Comparison of ENCODE assay signal across 26 cellular contexts in the genomic region with DNA sequence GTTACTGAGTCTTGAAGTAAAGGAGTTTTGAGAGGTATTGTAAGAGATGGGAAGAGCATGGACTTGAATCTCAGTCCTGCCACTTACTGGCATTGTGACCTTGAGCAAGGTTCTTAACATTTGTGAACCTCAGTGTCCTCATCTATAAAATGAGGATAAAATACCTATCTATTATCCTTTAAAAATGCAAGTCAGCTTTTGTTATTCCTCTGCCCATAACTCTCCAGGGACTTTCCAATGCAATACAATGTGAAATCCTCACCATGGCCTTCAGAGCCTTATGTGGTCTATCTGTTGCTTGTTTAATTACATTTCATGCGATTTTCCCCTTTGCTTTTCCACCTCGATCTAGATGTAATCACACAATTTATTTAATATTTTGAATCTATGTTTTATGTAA. TPM values are rescaled to one million over a fixed set of nuclear protein-coding genes. Genes with fewer than 3 reads are reported as not detected.
DNase-seq lines count a peak whose midpoint lies in the region; ATAC-seq, FAIRE-seq and TF ChIP-seq lines count a peak whose summit lies in the region.
"Had no signal": no experiment of that assay in that cellular context is flagged by ENCODE, and none has a peak within 500 bp of the region (broad histone marks: within the 10 kb centered on the region; RNA-seq: fewer than 3 reads in every experiment).

No MANE protein-coding gene starts in this region.

- H3K9ac ChIP-seq in HepG2 (ENCODE audit: insufficient read depth, low read depth, low read length) (no peak overlapping the region), K562 (ENCODE audit: insufficient read depth in 1 of 2, low read depth in 2 of 2, low read length in 2 of 2) (no peak overlapping the region)
- H3K9ac ChIP-seq: BLaER1 treated with 17β-estradiol and CSF1 and Interleukin-3, amounts not matched to agents 10 nM and 100 nM had no signal

- POLR2A ChIA-PET in HepG2 (lab: Yijun Ruan, JAX) = interaction anchor here (0.8 kb wide), 1 partner anchor 9 kb away, joined by 3 read pairs; a partner anchor contains a TSS
- POLR2A ChIA-PET in K562 (lab: Yijun Ruan, JAX) = no interaction called here

- TF ChIP-seq CTCF in HepG2 (CRISPR knock-in tag; IDR thresholded peaks at IDR 0.05) (no peak), right lobe of liver (IDR thresholded peaks at IDR 0.05) (no peak), K562 (IDR thresholded peaks at IDR 0.05 in 2 of 3, conservative IDR thresholded peaks at IDR 0.05 in 1 of 3; ENCODE audit: insufficient read depth in 2 of 3, low read depth in 1 of 3, low read length in 3 of 3) (no peak), endothelial cell (IDR thresholded peaks at IDR 0.05; ENCODE audit: unreplicated experiment) (no peak), heart left ventricle (IDR thresholded peaks at IDR 0.05) (no peak), D721Med (IDR thresholded peaks at IDR 0.05; ENCODE audit: insufficient read depth, missing control alignments) (no peak)

- in situ Hi-C loops in HepG2 (cut with HindIII; ENCODE audit: extremely low pct_ligation_motif_present, low pct_unique_long_range_greater_than_20kb) = no loop called here
- in situ Hi-C loops in K562 (cut with MboI) = no loop called here

- H2AFZ ChIP-seq in HepG2 (ENCODE audit: low read length) (no peak overlapping the region), K562 (ENCODE audit: low read depth, low read length) (no peak overlapping the region)

- intact Hi-C loops in HepG2 (cut with micrococcal nuclease; ENCODE audit: unreplicated experiment) (no loop called here), right lobe of liver (cut with DNase I) (no loop called here), K562 (cut with micrococcal nuclease) (no loop called here), sciatic nerve (cut with DNase I) (loop anchor here (10.0 kb wide), 1 partner anchor 1318 kb away; no protein-coding TSS in a partner anchor), heart left ventricle (cut with DNase I) (loop anchor here in 1 of 10 donors (10.0 kb wide), 1 partner anchor 108 kb away; no protein-coding TSS in a partner anchor)

- H3K4me3 ChIP-seq in HepG2 (replicated peaks in 1 of 3; ENCODE audit: insufficient read depth in 1 of 3, low read depth in 2 of 3, low read length in 3 of 3) = no peak overlapping the region
- H3K4me3 ChIP-seq in right lobe of liver = no peak overlapping the region
- no peak overlapping the region for H3K4me3 ChIP-seq in K562
- H3K4me3 ChIP-seq in effector memory CD4-positive, alpha-beta T cell (ENCODE audit: insufficient read depth, low read depth, low read length, poor library complexity, severe bottlenecking) = no peak overlapping the region
- H3K4me3 ChIP-seq in heart left ventricle = no peak overlapping the region
- H3K4me3 ChIP-seq: BLaER1 treated with 17β-estradiol and CSF1 and Interleukin-3, amounts not matched to agents 10 nM and 100 nM; GM12878 had no signal

- H4K20me1 ChIP-seq in HepG2 (ENCODE audit: insufficient read depth, low read length) = 0 out of 2 replicates have a peak, but pooled peaks cover 9% of the 10 kb centered on the region
- no peaks in the 10 kb centered on the region for H4K20me1 ChIP-seq in K562 (replicated peaks; ENCODE audit: control insufficient read depth, insufficient read depth, low read length)

- H3K9me1 ChIP-seq in K562 (ENCODE audit: control insufficient read depth, insufficient read depth, low read length) = no peaks in the 10 kb centered on the region

- TF ChIP-seq EP300 in HepG2 (IDR thresholded peaks at IDR 0.05; ENCODE audit: low read depth in 2 of 2, low read length in 2 of 2) = no peak
- TF ChIP-seq EP300 in HepG2 (CRISPR knock-in tag; IDR thresholded peaks at IDR 0.05; ENCODE audit: borderline replicate concordance) = no peak
- TF ChIP-seq EP300 in K562 (IDR thresholded peaks at IDR 0.05; ENCODE audit: low read length) = no peak

- H3K4me1 ChIP-seq in HepG2 (ENCODE audit: insufficient read depth, low read length) = peaks cover 24% of the 10 kb centered on the region
- peaks cover 0 to 10% (median 2%) of the 10 kb centered on the region in 4 donors for H3K4me1 ChIP-seq in right lobe of liver
- H3K4me1 ChIP-seq in K562 (replicated peaks in 1 of 2; ENCODE audit: control insufficient read depth in 2 of 2, insufficient read depth in 2 of 2, low read length in 2 of 2) = no peaks in the 10 kb centered on the region
- H3K4me1 ChIP-seq in effector memory CD4-positive, alpha-beta T cell (ENCODE audit: control insufficient read depth, insufficient read depth, low read length, poor library complexity, severe bottlenecking) = no peaks in the 10 kb centered on the region
- peaks cover 0 to 9% (median 0%) of the 10 kb centered on the region in 12 donors for H3K4me1 ChIP-seq in heart left ventricle
- H3K4me1 ChIP-seq: BE2C; BLaER1 treated with 17β-estradiol and CSF1 and Interleukin-3, amounts not matched to agents 10 nM and 100 nM had no signal

- FAIRE-seq in HepG2 (lab: Jason Lieb, UNC) = no peak
- no peak for FAIRE-seq in K562 (lab: Jason Lieb, UNC)
- no peak for FAIRE-seq in D721Med (lab: Jason Lieb, UNC)
- FAIRE-seq: A204.1, GM12878, GM18507 had no signal

- peak overlapping the region; percentile 52 for H3K27ac Mint-ChIP-seq in endothelial cell (ENCODE audit: unreplicated experiment)
- H3K27ac Mint-ChIP-seq: CD14-positive monocyte; CD4-positive, alpha-beta T cell; CD8-positive, alpha-beta memory T cell had no signal

- CTCF ChIA-PET in HepG2 (lab: Yijun Ruan, JAX; ENCODE audit: low intra/inter-chr PET ratio, low total read pairs) = no interaction called here
- CTCF ChIA-PET in K562 (lab: Yijun Ruan, JAX; ENCODE audit: low intra/inter-chr PET ratio) = no interaction called here

- H3K4me1 Mint-ChIP-seq in endothelial cell (ENCODE audit: unreplicated experiment) = peaks cover under 1% of the 10 kb centered on the region
- H3K4me1 Mint-ChIP-seq: CD14-positive monocyte had no signal

- no peak for TF ChIP-seq RAD21 in HepG2 (CRISPR knock-in tag; IDR thresholded peaks at IDR 0.05)
- no peak for TF ChIP-seq RAD21 in K562 (CRISPR knock-in tag; conservative IDR thresholded peaks at IDR 0.05 in 1 of 2, IDR thresholded peaks at IDR 0.05 in 1 of 2)

- peaks cover 16% of the 10 kb centered on the region for H3K36me3 Mint-ChIP-seq in endothelial cell (ENCODE audit: low read depth, unreplicated experiment)

- H3K36me3 ChIP-seq in HepG2 (replicated peaks in 1 of 2; ENCODE audit: control insufficient read depth in 1 of 2, insufficient read depth in 2 of 2, low read length in 2 of 2) (peaks cover 2 to 18% of the 10 kb centered on the region in 2 experiments), right lobe of liver (peaks cover 0 to 8% (median 0%) of the 10 kb centered on the region in 4 donors), K562 (ENCODE audit: control insufficient read depth, insufficient read depth, low read length) (peaks cover 38% of the 10 kb centered on the region; the same call in 2 of the 3 replicates), heart left ventricle (peaks cover 0 to 22% (median 10%) of the 10 kb centered on the region in 9 donors)
- no peaks in the 10 kb centered on the region for H3K36me3 ChIP-seq in effector memory CD4-positive, alpha-beta T cell (ENCODE audit: control insufficient read depth, insufficient read depth, low read length)

- no peak for ATAC-seq in HepG2
- ATAC-seq in right lobe of liver = no peak
- no peak for ATAC-seq in K562
- no peak for ATAC-seq in sciatic nerve
- no peak for ATAC-seq in heart left ventricle
- ATAC-seq: GM12878, HCT116 had no signal

- H3K79me2 ChIP-seq in HepG2 (ENCODE audit: insufficient read depth, low read length) = peaks cover 46% of the 10 kb centered on the region
- peaks cover 41% of the 10 kb centered on the region for H3K79me2 ChIP-seq in K562 (ENCODE audit: control insufficient read depth, insufficient read depth, low read length)

- H3K27ac ChIP-seq in HepG2 (ENCODE audit: extremely low read length, insufficient read depth, low read length) = no peak overlapping the region
- no peak overlapping the region for H3K27ac ChIP-seq in right lobe of liver
- no peak overlapping the region for H3K27ac ChIP-seq in K562 (ENCODE audit: extremely low read depth, low read depth, low read length)
- H3K27ac ChIP-seq in effector memory CD4-positive, alpha-beta T cell (ENCODE audit: insufficient read depth, low read length, poor library complexity, severe bottlenecking) = no peak overlapping the region
- H3K27ac ChIP-seq in heart left ventricle = no peak overlapping the region
- H3K27ac ChIP-seq: 22Rv1; BLaER1 treated with 17β-estradiol and CSF1 and Interleukin-3, amounts not matched to agents 10 nM and 100 nM had no signal

- TF ChIP-seq POLR2A in HepG2 (IDR thresholded peaks at IDR 0.05; ENCODE audit: insufficient read depth in 1 of 2, low read depth in 2 of 2, low read length in 2 of 2) (no peak), right lobe of liver (IDR thresholded peaks at IDR 0.05) (no peak), K562 (conservative IDR thresholded peaks at IDR 0.05) (no peak), heart left ventricle (IDR thresholded peaks at IDR 0.05) (no peak)

- H3K4me3 Mint-ChIP-seq in endothelial cell (ENCODE audit: unreplicated experiment) = peak overlapping the region; percentile 84
- H3K4me3 Mint-ChIP-seq: CD14-positive monocyte; CD4-positive, alpha-beta T cell; CD8-positive, alpha-beta memory T cell; H9 had no signal

- H3K27me3 ChIP-seq in HepG2 (ENCODE audit: control insufficient read depth in 1 of 2, insufficient read depth in 2 of 2, low read length in 2 of 2) = no peaks in the 10 kb centered on the region
- no peaks in the 10 kb centered on the region for H3K27me3 ChIP-seq in right lobe of liver
- no peaks in the 10 kb centered on the region for H3K27me3 ChIP-seq in K562 (ENCODE audit: control insufficient read depth in 2 of 2, insufficient read depth in 2 of 2, low read length in 2 of 2)
- no peaks in the 10 kb centered on the region for H3K27me3 ChIP-seq in effector memory CD4-positive, alpha-beta T cell (replicated peaks; ENCODE audit: control insufficient read depth, insufficient read depth, low read length, poor library complexity, severe bottlenecking)
- no peaks in the 10 kb centered on the region for H3K27me3 ChIP-seq in heart left ventricle
- H3K27me3 ChIP-seq: BE2C; BLaER1 treated with 17β-estradiol and CSF1 and Interleukin-3, amounts not matched to agents 10 nM and 100 nM had no signal

- WGBS in HepG2 (ENCODE audit: low lambda C conversion rate) = 99% methylated on average over 2 of the region's 2 CpGs
- 100% methylated on average over 2 of the region's 2 CpGs for WGBS in right lobe of liver (ENCODE audit: insufficient coverage, low coverage, low lambda C conversion rate, missing lambda C conversion rate)
- 93% methylated on average over 2 of the region's 2 CpGs for WGBS in K562 (ENCODE audit: insufficient coverage, low coverage, missing lambda C conversion rate)
- WGBS in heart left ventricle, 4 donors = 94 to 99% (median 98%) methylated on average over 2 of the region's 2 CpGs

- peaks cover 4% of the 10 kb centered on the region for H3K9me3 Mint-ChIP-seq in endothelial cell (ENCODE audit: unreplicated experiment)
- H3K9me3 Mint-ChIP-seq: CD4-positive, alpha-beta T cell had no signal

- H3K27me3 Mint-ChIP-seq in endothelial cell (ENCODE audit: unreplicated experiment) = peaks cover 2% of the 10 kb centered on the region
- H3K27me3 Mint-ChIP-seq: CD4-positive, alpha-beta T cell; CD8-positive, alpha-beta memory T cell had no signal

- DNase-seq in HepG2 (ENCODE audit: low spot score) (no peak), right lobe of liver (no peak), K562 (ENCODE audit: extremely low read depth in 1 of 4, low spot score in 3 of 4) (no peak), endothelial cell (ENCODE audit: low spot score) (no peak), sciatic nerve (ENCODE audit: low spot score) (no peak), heart left ventricle (no peak), D721Med (ENCODE audit: insufficient read length, low spot score) (no peak)
- no peak for DNase-seq in effector memory CD4-positive, alpha-beta T cell
- DNase-seq: ACHN; AML-193; BE2C; Calu3; CD4-positive, alpha-beta T cell; CD8-positive, alpha-beta memory T cell; DMS153; DMS79; EL; GDM1; H9 had no signal

- BruUV-seq in HepG2 (replicated peaks; lab: Mats Ljungman, UMichigan) = no TSS peak
- no TSS peak for BruUV-seq in K562 (replicated peaks; lab: Mats Ljungman, UMichigan)

- H3K9me3 ChIP-seq in HepG2 (ENCODE audit: low read length) (no peaks in the 10 kb centered on the region), right lobe of liver (no peaks in the 10 kb centered on the region), K562 (replicated peaks; ENCODE audit: control insufficient read depth, insufficient read depth, low read depth, low read length) (peaks cover 2% of the 10 kb centered on the region), heart left ventricle (no peaks in the 10 kb centered on the region)
- no peaks in the 10 kb centered on the region for H3K9me3 ChIP-seq in effector memory CD4-positive, alpha-beta T cell (ENCODE audit: control insufficient read depth, low read length)
- H3K9me3 ChIP-seq: BE2C had no signal

- no peak overlapping the region for H3K4me2 ChIP-seq in HepG2 (ENCODE audit: low read depth, low read length)
- H3K4me2 ChIP-seq in K562 (ENCODE audit: insufficient read depth, low read length) = no peak overlapping the region
- H3K4me2 ChIP-seq: BLaER1 treated with 17β-estradiol and CSF1 and Interleukin-3, amounts not matched to agents 10 nM and 100 nM had no signal

RNA-seq across cellular contexts. Expression of a gene that starts 9.1 kb away (rescaled TPM):
- total RNA-seq in HepG2 (2016; rRNA removed; fragmentation: Illumina TruSeq; extraction: Trizol) (88.9 and 137 TPM in 2 replicates), right lobe of liver (10 to 100 TPM; 12.2 to 27.9 (median 18.8) TPM), K562 (2014; rRNA removed) (17.3 and 18.1 TPM in 2 replicates), K562 (2014; rRNA removed; fragmentation: Illumina TruSeq; extraction: Trizol) (50.4 and 76.4 TPM in 2 replicates), K562 (2015; rRNA removed; fragmentation: Illumina TruSeq; extraction: Trizol) (39.5 and 53.6 TPM in 2 replicates), K562 (2021) (41.4 and 49.4 TPM in 2 replicates), endothelial cell (ENCODE audit: unreplicated experiment) (49.7 TPM), sciatic nerve (35.7 TPM), heart left ventricle (10 to 100 TPM; 11.6 to 22.7 (median 15.0) TPM)
- 13.8 and 23.1 TPM in 2 replicates for total RNA-seq in HepG2 (2016; cell fraction: cytosol; rRNA removed; fragmentation: Illumina TruSeq; extraction: Trizol; ENCODE audit: low read depth)
- 89.3 and 110 TPM in 2 replicates for total RNA-seq in HepG2 (2016; cell fraction: insoluble cytoplasmic fraction; rRNA removed; fragmentation: Illumina TruSeq; extraction: Trizol)
- total RNA-seq in HepG2 (2016; cell fraction: membrane; rRNA removed; fragmentation: Illumina TruSeq; extraction: Trizol) = 53.8 and 64.4 TPM in 2 replicates
- 114 and 120 TPM in 2 replicates for total RNA-seq in HepG2 (2016; cell fraction: nucleus; rRNA removed; fragmentation: Illumina TruSeq; extraction: Trizol)
- polyA plus RNA-seq in HepG2 (2011; rRNA removed) (29.8 and 36.6 TPM in 2 replicates), K562 (2011; rRNA removed) (36.4 and 45.1 TPM in 2 replicates), K562 (2014; fragmentation: Illumina TruSeq; extraction: Trizol) (23.1 and 23.2 TPM in 2 replicates), K562 (2014; fragmentation: Nextera tagmentation; extraction: Ambion mirVana) (10 to 100 TPM; 24.0 to 24.9 TPM), K562 (2014; rRNA removed) (17.7 and 19.6 TPM in 2 replicates), heart left ventricle (1 to 10 TPM; 3.9 to 6.0 TPM)
- polyA plus RNA-seq in HepG2 (2011; cell fraction: cytosol; rRNA removed) = 22.7 and 40.1 TPM in 2 replicates
- 31.7 and 48.3 TPM in 2 replicates for polyA plus RNA-seq in HepG2 (2011; cell fraction: nucleus; rRNA removed)
- 28.2 and 36.9 TPM in 2 replicates for polyA plus RNA-seq in HepG2 (2012)
- 4.8 and 5.5 TPM in 2 replicates for polyA plus RNA-seq in HepG2 (2016; cell fraction: cytosol; fragmentation: Illumina TruSeq; extraction: Trizol; ENCODE audit: low read depth)
- 68.6 and 71.6 TPM in 2 replicates for polyA plus RNA-seq in HepG2 (2016; cell fraction: insoluble cytoplasmic fraction; fragmentation: Illumina TruSeq; extraction: Trizol; ENCODE audit: low read depth)
- 17.9 and 19.7 TPM in 2 replicates for polyA plus RNA-seq in HepG2 (2016; cell fraction: membrane; fragmentation: Illumina TruSeq; extraction: Trizol; ENCODE audit: low read depth)
- polyA plus RNA-seq in HepG2 (2016; cell fraction: nucleus; fragmentation: Illumina TruSeq; extraction: Trizol; ENCODE audit: insufficient read depth, low read depth) = 49.6 and 80.2 TPM in 2 replicates
- polyA minus RNA-seq in HepG2 (2011; rRNA and poly(A)+ RNA removed; ENCODE audit: low replicate concordance) = 29.8 and 153 TPM in 2 replicates
- polyA minus RNA-seq in HepG2 (2011; cell fraction: cytosol; rRNA and poly(A)+ RNA removed) = 48.6 and 52.1 TPM in 2 replicates
- polyA minus RNA-seq in HepG2 (2011; cell fraction: nucleus; rRNA and poly(A)+ RNA removed) = 145 and 211 TPM in 2 replicates
- 53.5 and 67.7 TPM in 2 replicates for total RNA-seq in K562 (2011; cell fraction: chromatin; rRNA removed; ENCODE audit: low replicate concordance)
- total RNA-seq in K562 (2011; cell fraction: nucleolus; rRNA removed) = 29.0 and 34.1 TPM in 2 replicates
- total RNA-seq in K562 (2011; cell fraction: nucleoplasm; rRNA removed) = 47.7 and 69.0 TPM in 2 replicates
- 25.2 and 57.5 TPM in 2 replicates for polyA plus RNA-seq in K562 (2011; cell fraction: cytosol; rRNA removed)
- polyA plus RNA-seq in K562 (2011; cell fraction: nucleus; rRNA removed) = 42.6 and 53.1 TPM in 2 replicates
- polyA plus RNA-seq in K562 (2012) = 22.6 and 38.2 TPM in 2 replicates
- polyA minus RNA-seq in K562 (2011; rRNA and poly(A)+ RNA removed) = 59.9 and 79.4 TPM in 2 replicates
- 22.8 and 25.4 TPM in 2 replicates for polyA minus RNA-seq in K562 (2011; cell fraction: cytosol; rRNA and poly(A)+ RNA removed)
- 69.3 and 81.3 TPM in 2 replicates for polyA minus RNA-seq in K562 (2011; cell fraction: nucleus; rRNA and poly(A)+ RNA removed)
